Comparison of ENCODE assay signal across 17 cellular contexts in the genomic region with DNA sequence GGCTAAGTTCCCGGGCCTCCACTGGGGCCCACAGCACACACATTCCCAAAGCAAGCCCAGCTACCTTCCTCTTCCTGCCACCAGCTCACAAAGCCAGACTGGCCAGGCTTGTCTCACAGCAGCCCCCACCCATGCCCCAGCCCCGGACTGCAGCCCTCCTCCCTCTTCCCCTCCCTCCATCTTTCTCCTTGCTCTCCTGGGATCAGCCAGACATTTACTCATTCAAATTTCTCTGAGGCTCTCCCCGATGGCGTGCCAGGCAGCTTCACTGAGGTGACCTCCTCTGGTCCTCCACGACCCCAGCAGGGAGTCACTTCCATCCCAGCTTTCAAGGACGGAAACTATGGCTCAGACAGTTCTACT.
A peak's percentile ranks its signal among the peaks of the same experiment; 100 is the strongest.
DNase-seq lines count a peak whose midpoint lies in the region; ATAC-seq and TF ChIP-seq lines count a peak whose summit lies in the region.
"Had no signal": no experiment of that assay in that cellular context is flagged by ENCODE, and none has a peak within 500 bp of the region (broad histone marks: within the 10 kb centered on the region; RNA-seq: fewer than 3 reads in every experiment).

No MANE protein-coding gene starts in this region.

- H3K4me1 ChIP-seq in aorta (ENCODE audit: control insufficient read depth in 1 of 2, insufficient read depth in 2 of 2, low read length in 2 of 2) (no peaks in the 10 kb centered on the region), prostate gland (replicated peaks) (no peaks in the 10 kb centered on the region)
- H3K4me1 ChIP-seq: A549, Caco-2 had no signal

- 78 to 81% methylated on average over 6 of the region's 6 CpGs for WGBS in aorta, 2 donors
- WGBS in prostate gland = 85% methylated on average over 6 of the region's 6 CpGs

- intact Hi-C loops in aorta (cut with DNase I) = no loop called here
- intact Hi-C loops in prostate gland (cut with DNase I) = no loop called here

- no peaks in the 10 kb centered on the region for H3K27me3 Mint-ChIP-seq in chondrocyte (ENCODE audit: low read depth)
- H3K27me3 Mint-ChIP-seq: CD4-positive, alpha-beta T cell had no signal

- DNase-seq in activated CD4-positive, CD25-positive, alpha-beta regulatory T cell treated with anti-CD3 and anti-CD28 coated beads, Interleukin-2, amount 50 U/mL, for 72 hours = peak; percentile 9
- DNase-seq in chondrocyte (ENCODE audit: low spot score) (peak; percentile 51), substantia nigra (lab: John Stamatoyannopoulos, UW) (no peak), aorta (peak in 1 of 2 donors; percentile 31), prostate gland (ENCODE audit: low spot score) (no peak), DMS53 (lab: John Stamatoyannopoulos, UW) (no peak)
- DNase-seq: DMS79, GDM1, HFFc6 had no signal

- H3K27ac Mint-ChIP-seq in chondrocyte (ENCODE audit: unreplicated experiment) = no peak overlapping the region
- H3K27ac Mint-ChIP-seq: CD4-positive, alpha-beta T cell; GM23338; HFFc6 had no signal

- no peaks in the 10 kb centered on the region for H3K4me1 Mint-ChIP-seq in chondrocyte (ENCODE audit: low read depth)
- H3K4me1 Mint-ChIP-seq: GM23338 had no signal

- H3K27ac ChIP-seq in substantia nigra (ENCODE audit: low read depth, low read length, poor library complexity, severe bottlenecking) (peak overlapping the region; percentile 62), aorta (ENCODE audit: low read depth in 1 of 2, low read length in 2 of 2) (no peak overlapping the region), prostate gland (no peak overlapping the region)
- H3K27ac ChIP-seq: 22Rv1, A549, C4-2B, HL-60 had no signal

- no peaks in the 10 kb centered on the region for H3K36me3 Mint-ChIP-seq in chondrocyte (ENCODE audit: low read depth)

- H3K27me3 ChIP-seq in aorta (ENCODE audit: control insufficient read depth in 1 of 2, insufficient read depth in 2 of 2, low read length in 1 of 2) (no peaks in the 10 kb centered on the region), prostate gland (replicated peaks; ENCODE audit: insufficient read depth) (no peaks in the 10 kb centered on the region)

- H3K9me3 ChIP-seq in aorta (ENCODE audit: control insufficient read depth, low read length) = no peaks in the 10 kb centered on the region
- H3K9me3 ChIP-seq in prostate gland = no peaks in the 10 kb centered on the region
- H3K9me3 ChIP-seq: A549, Caco-2 had no signal

- H3K4me3 ChIP-seq in aorta (ENCODE audit: low read length in 2 of 2) (no peak overlapping the region), prostate gland (no peak overlapping the region)
- H3K4me3 ChIP-seq: A549, GM23338 had no signal

- no peaks in the 10 kb centered on the region for H3K9me3 Mint-ChIP-seq in chondrocyte (ENCODE audit: low read depth)
- H3K9me3 Mint-ChIP-seq: CD4-positive, alpha-beta T cell; GM23338; HFFc6 had no signal

- H3K4me3 Mint-ChIP-seq in chondrocyte (ENCODE audit: unreplicated experiment) = no peak overlapping the region
- H3K4me3 Mint-ChIP-seq: CD4-positive, alpha-beta T cell; GM23338; HFFc6 had no signal

- ATAC-seq in activated CD4-positive, CD25-positive, alpha-beta regulatory T cell treated with anti-CD3 and anti-CD28 coated beads, Interleukin-2, amount 50 U/mL, for 24 hours = no peak
- ATAC-seq in aorta (ENCODE audit: low FRiP score) = peak; percentile 19

- TF ChIP-seq POLR2A in prostate gland (IDR thresholded peaks at IDR 0.05) = no peak

- TF ChIP-seq CTCF in chondrocyte (IDR thresholded peaks at IDR 0.05) (no peak), prostate gland (IDR thresholded peaks at IDR 0.05) (no peak)

- H3K36me3 ChIP-seq in aorta (ENCODE audit: control insufficient read depth in 1 of 2, insufficient read depth in 2 of 2, low read length in 1 of 2) (no peaks in the 10 kb centered on the region), prostate gland (no peaks in the 10 kb centered on the region)

Comparison
In these comparisons a context has a peak if more than half of its experiments do, and no peak if none do; other contexts are left out.
1. DNase-seq: peak in activated CD4-positive, CD25-positive, alpha-beta regulatory T cell treated with anti-CD3 and anti-CD28 coated beads, Interleukin-2, amount 50 U/mL, for 72 hours (single experiment) and chondrocyte (single experiment); none in substantia nigra (0 of 49), prostate gland (single experiment) and DMS53 (single experiment).